Comparison of ENCODE assay signal across 21 cellular contexts in genomic region chr3:26799679-26800317, GRCh38.
DNase-seq lines count a peak whose midpoint lies in the region; ATAC-seq, FAIRE-seq and TF ChIP-seq lines count a peak whose summit lies in the region.
"Had no signal": no experiment of that assay in that cellular context is flagged by ENCODE, and none has a peak within 500 bp of the region (broad histone marks: within the 10 kb centered on the region; RNA-seq: fewer than 3 reads in every experiment).

No MANE protein-coding gene starts in this region.

- no peaks in the 10 kb centered on the region for H4K20me1 ChIP-seq in BLaER1 treated with 17β-estradiol and CSF1 and Interleukin-3, amounts not matched to agents 10 nM and 100 nM
- H4K20me1 ChIP-seq in MM.1S (ENCODE audit: insufficient read depth, low read length) (no peaks in the 10 kb centered on the region), GM12878 (ENCODE audit: control insufficient read depth, insufficient read depth) (no peaks in the 10 kb centered on the region)

- no peaks in the 10 kb centered on the region for H3K9me2 ChIP-seq in MM.1S (replicated peaks; ENCODE audit: insufficient read depth, low read length)

- no peaks in the 10 kb centered on the region for H3K36me3 Mint-ChIP-seq in activated CD4-positive, alpha-beta T cell treated with anti-CD3 and anti-CD28 coated beads for 36 hours (ENCODE audit: low read depth)
- H3K36me3 Mint-ChIP-seq: CD14-positive monocyte, T-cell had no signal

- TF ChIP-seq POLR2A in GM12878 (IDR thresholded peaks at IDR 0.05; ENCODE audit: low read depth, low read length), result no peak

- TF ChIP-seq CTCF in MM.1S (IDR thresholded peaks at IDR 0.05; ENCODE audit: low read length) (no peak), GM12878 (IDR thresholded peaks at IDR 0.05 in 2 of 3, conservative IDR thresholded peaks at IDR 0.05 in 1 of 3; ENCODE audit: control insufficient read depth in 2 of 3, extremely low read depth in 1 of 3, insufficient read depth in 1 of 3, low read depth in 3 of 3, low read length in 3 of 3) (no peak)

- RAD21 ChIA-PET in GM12878 (lab: Charles Lee; ENCODE audit: unreplicated experiment), result no interaction called here

- BruUV-seq in GM12878 (replicated peaks; lab: Mats Ljungman, UMichigan), result no TSS peak

- in situ Hi-C loops in GM12878 (cut with MboI), result no loop called here

- CTCF ChIA-PET in GM12878 (lab: Yijun Ruan, JAX), result no interaction called here
- CTCF ChIA-PET in activated CD4-positive, alpha-beta T cell treated with anti-CD3 and anti-CD28 coated beads for 36 hours (lab: Charles Lee), result no interaction called here

- peaks cover 9 to 16% (median 13%) of the 10 kb centered on the region in 10 experiments for H3K4me1 ChIP-seq in BLaER1 treated with 17β-estradiol and CSF1 and Interleukin-3, amounts not matched to agents 10 nM and 100 nM
- H3K4me1 ChIP-seq in MM.1S (ENCODE audit: low read length) (no peaks in the 10 kb centered on the region), GM12878 (ENCODE audit: control insufficient read depth, insufficient read depth, low read length) (no peaks in the 10 kb centered on the region)
- H3K4me1 ChIP-seq: SJSA1 had no signal

- H3K79me2 ChIP-seq in MM.1S (ENCODE audit: low read length), result no peaks in the 10 kb centered on the region
- H3K79me2 ChIP-seq in GM12878 (ENCODE audit: control insufficient read depth, insufficient read depth, low read length), result no peaks in the 10 kb centered on the region

- no peaks in the 10 kb centered on the region for H3K27me3 ChIP-seq in BLaER1 treated with 17β-estradiol and CSF1 and Interleukin-3, amounts not matched to agents 10 nM and 100 nM
- H3K27me3 ChIP-seq in MM.1S (replicated peaks; ENCODE audit: insufficient read depth, low read length) (no peaks in the 10 kb centered on the region), GM12878 (replicated peaks in 1 of 2; ENCODE audit: control insufficient read depth in 2 of 2, insufficient read depth in 2 of 2, low read length in 1 of 2) (no peaks in the 10 kb centered on the region)
- H3K27me3 ChIP-seq: SJSA1 had no signal

- SMC1A ChIA-PET in GM12878 (lab: Charles Lee; ENCODE audit: uncharacterized antibody, unreplicated experiment), result interaction anchor here (0.6 kb wide), 1 partner anchor 10 kb away, joined by 3 read pairs; no protein-coding TSS in a partner anchor

- DNase-seq in MM.1S, result peak; percentile 37
- peak; percentile 82 for DNase-seq in NOMO-1 treated with dmso at 0.1 percent for 144 hours (lab: John Stamatoyannopoulos, UW; ENCODE audit: unreplicated experiment)
- no peak for DNase-seq in GM12878 (ENCODE audit: low read depth, low spot score)
- no peak for DNase-seq in cerebellar nuclear complex (lab: John Stamatoyannopoulos, UW)
- no peak for DNase-seq in COR-L47 (lab: John Stamatoyannopoulos, UW)
- DNase-seq in T-helper 1 cell, result no peak
- no peak for DNase-seq in activated CD4-positive, alpha-beta T cell treated with anti-CD3 and anti-CD28 coated beads for 36 hours
- DNase-seq: GF-D8, HFFc6, NCI-H1092, NCI-H146, NCI-H2081, NCI-H510A, NCI-H82, T-cell had no signal

- no peak overlapping the region for H3K27ac Mint-ChIP-seq in activated CD4-positive, alpha-beta T cell treated with anti-CD3 and anti-CD28 coated beads for 36 hours
- H3K27ac Mint-ChIP-seq: CD14-positive monocyte, HFFc6, T-cell had no signal

- H3K4me3 Mint-ChIP-seq in activated CD4-positive, alpha-beta T cell treated with anti-CD3 and anti-CD28 coated beads for 36 hours, result no peak overlapping the region
- H3K4me3 Mint-ChIP-seq: CD14-positive monocyte, HFFc6, T-cell had no signal

- H3K4me3 ChIP-seq in BLaER1 treated with 17β-estradiol and CSF1 and Interleukin-3, amounts not matched to agents 10 nM and 100 nM, result no peak overlapping the region
- no peak overlapping the region for H3K4me3 ChIP-seq in MM.1S (ENCODE audit: low read length)
- no peak overlapping the region for H3K4me3 ChIP-seq in GM12878
- H3K4me3 ChIP-seq: SJSA1 had no signal

- H3K36me3 ChIP-seq in BLaER1 treated with 17β-estradiol and CSF1 and Interleukin-3, amounts not matched to agents 10 nM and 100 nM, result no peaks in the 10 kb centered on the region
- H3K36me3 ChIP-seq in MM.1S (replicated peaks; ENCODE audit: insufficient read depth, low read length), result no peaks in the 10 kb centered on the region
- no peaks in the 10 kb centered on the region for H3K36me3 ChIP-seq in GM12878 (ENCODE audit: control insufficient read depth in 2 of 2, insufficient read depth in 2 of 2, low read length in 1 of 2)
- H3K36me3 ChIP-seq: SJSA1 had no signal

- POLR2A ChIA-PET in GM12878 (lab: Charles Lee), result no interaction called here
- POLR2A ChIA-PET in activated CD4-positive, alpha-beta T cell treated with anti-CD3 and anti-CD28 coated beads for 36 hours (lab: Charles Lee), result no interaction called here

- no peak overlapping the region for H2AFZ ChIP-seq in MM.1S (ENCODE audit: low read length)
- H2AFZ ChIP-seq in GM12878 (ENCODE audit: control insufficient read depth, low read depth, low read length), result no peak overlapping the region

- no peaks in the 10 kb centered on the region for H3K27me3 Mint-ChIP-seq in activated CD4-positive, alpha-beta T cell treated with anti-CD3 and anti-CD28 coated beads for 36 hours
- H3K27me3 Mint-ChIP-seq: T-cell had no signal

- no peaks in the 10 kb centered on the region for H3F3A ChIP-seq in MM.1S (ENCODE audit: insufficient read depth, low read length)

- no peaks in the 10 kb centered on the region for H3K9me3 Mint-ChIP-seq in activated CD4-positive, alpha-beta T cell treated with anti-CD3 and anti-CD28 coated beads for 36 hours (ENCODE audit: low read depth)

- FAIRE-seq in GM12878 (lab: Jason Lieb, UNC), result no peak
- FAIRE-seq: A204.1, H54 had no signal

- peak overlapping the region in 5 of 11 experiments; percentile 0 to 53 (median 7); a peak in 5 of 22 replicates for H3K27ac ChIP-seq in BLaER1 treated with 17β-estradiol and CSF1 and Interleukin-3, amounts not matched to agents 10 nM and 100 nM
- H3K27ac ChIP-seq in MM.1S (ENCODE audit: low read length), result no peak overlapping the region
- H3K27ac ChIP-seq in GM12878 (ENCODE audit: control insufficient read depth, insufficient read depth), result no peak overlapping the region
- H3K27ac ChIP-seq: RWPE1, SJSA1 had no signal

- ATAC-seq in GM12878, result peak; percentile 61
- ATAC-seq in activated CD4-positive, alpha-beta T cell treated with anti-CD3 and anti-CD28 coated beads for 36 hours, result no peak
- ATAC-seq: T-cell had no signal

- peak overlapping the region; percentile 22 to 63 (median 37); a peak in 19 of 22 replicates for H3K4me2 ChIP-seq in BLaER1 treated with 17β-estradiol and CSF1 and Interleukin-3, amounts not matched to agents 10 nM and 100 nM
- H3K4me2 ChIP-seq in MM.1S (ENCODE audit: low read depth, low read length) (no peak overlapping the region), GM12878 (ENCODE audit: control insufficient read depth, insufficient read depth) (no peak overlapping the region)

- no peak for TF ChIP-seq RAD21 in GM12878 (IDR thresholded peaks at IDR 0.05; ENCODE audit: insufficient read depth, low read depth, low read length)

- WGBS in GM12878 (ENCODE audit: insufficient coverage, insufficient replicate concordance, low lambda C conversion rate, missing lambda C conversion rate), result 28% methylated on average over 5 of the region's 5 CpGs

- H3K9ac ChIP-seq in BLaER1 treated with 17β-estradiol and CSF1 and Interleukin-3, amounts not matched to agents 10 nM and 100 nM, result no peak overlapping the region
- H3K9ac ChIP-seq in MM.1S (ENCODE audit: low read length) (no peak overlapping the region), GM12878 (ENCODE audit: control insufficient read depth, insufficient read depth, low read length) (no peak overlapping the region)

- H3K4me1 Mint-ChIP-seq in activated CD4-positive, alpha-beta T cell treated with anti-CD3 and anti-CD28 coated beads for 36 hours, result no peaks in the 10 kb centered on the region
- H3K4me1 Mint-ChIP-seq: CD14-positive monocyte, T-cell had no signal

- TF ChIP-seq EP300 in GM12878 (IDR thresholded peaks at IDR 0.05; ENCODE audit: borderline replicate concordance in 1 of 2, control insufficient read depth in 1 of 2, low read depth in 2 of 2, low read length in 2 of 2), result no peak

- no peaks in the 10 kb centered on the region for H3K9me3 ChIP-seq in BLaER1 treated with 17β-estradiol and CSF1 and Interleukin-3, amounts not matched to agents 10 nM and 100 nM (replicated peaks in 1 of 11)
- H3K9me3 ChIP-seq in MM.1S (replicated peaks; ENCODE audit: insufficient read depth, low read length) (no peaks in the 10 kb centered on the region), GM12878 (replicated peaks; ENCODE audit: control insufficient read depth, insufficient read depth, low read length) (no peaks in the 10 kb centered on the region)
- H3K9me3 ChIP-seq: SJSA1 had no signal

- intact Hi-C loops in GM12878 (cut with micrococcal nuclease; ENCODE audit: unreplicated experiment), result no loop called here
- intact Hi-C loops in activated CD4-positive, alpha-beta T cell treated with anti-CD3 and anti-CD28 coated beads for 36 hours (cut with DNase I, micrococcal nuclease), result no loop called here

TF ChIP-seq in GM12878, 131 proteins besides CTCF, POLR2A, EP300 and RAD21:
- TF ChIP-seq SPI1 (IDR thresholded peaks at IDR 0.05; ENCODE audit: borderline replicate concordance, insufficient read depth, low read depth, low read length), result peak; percentile 45; the same call in 1 of the 2 replicates
- no peak for TF ChIP-seq FOS (IDR thresholded peaks at IDR 0.05; ENCODE audit: borderline replicate concordance, extremely low read depth, insufficient read length)

Comparison
In these comparisons a context has a peak if more than half of its experiments do, and no peak if none do; other contexts are left out.
1. H3K4me2 ChIP-seq: peak in BLaER1 treated with 17β-estradiol and CSF1 and Interleukin-3, amounts not matched to agents 10 nM and 100 nM (11 of 11); none in MM.1S (single experiment) and GM12878 (single experiment).
2. DNase-seq: peak in MM.1S (single experiment) and NOMO-1 treated with dmso at 0.1 percent for 144 hours (single experiment); none in GM12878 (single experiment), cerebellar nuclear complex (0 of 2), COR-L47 (single experiment), T-helper 1 cell (0 of 5) and activated CD4-positive, alpha-beta T cell treated with anti-CD3 and anti-CD28 coated beads for 36 hours (single experiment).